Comparison of ENCODE assay signal across 9 cellular contexts in genomic region chr6:167968091-167968490, GRCh38. TPM values are rescaled to one million over a fixed set of nuclear protein-coding genes. Genes with fewer than 3 reads are reported as not detected.
DNase-seq lines count a peak whose midpoint lies in the region; ATAC-seq, FAIRE-seq and TF ChIP-seq lines count a peak whose summit lies in the region.
"Had no signal": no experiment of that assay in that cellular context is flagged by ENCODE, and none has a peak within 500 bp of the region (broad histone marks: within the 10 kb centered on the region; RNA-seq: fewer than 3 reads in every experiment).

No MANE protein-coding gene starts in this region.

- no peaks in the 10 kb centered on the region for H3K4me1 ChIP-seq in uterus
- H3K4me1 ChIP-seq in aorta (ENCODE audit: control insufficient read depth in 1 of 2, insufficient read depth in 2 of 2, low read length in 2 of 2) = no peaks in the 10 kb centered on the region

- in situ Hi-C loops in GM13977 (cut with MboI; ENCODE audit: low pct_unique_long_range_greater_than_20kb, low sequenced_read_pairs, unreplicated experiment) = no loop called here

- H3K27me3 ChIP-seq in uterus = no peaks in the 10 kb centered on the region
- no peaks in the 10 kb centered on the region for H3K27me3 ChIP-seq in aorta (ENCODE audit: control insufficient read depth in 1 of 2, insufficient read depth in 2 of 2, low read length in 1 of 2)

- TF ChIP-seq POLR2A in uterus (IDR thresholded peaks at IDR 0.05) = no peak

- no peaks in the 10 kb centered on the region for H3K36me3 ChIP-seq in uterus
- H3K36me3 ChIP-seq in aorta (ENCODE audit: control insufficient read depth in 1 of 2, insufficient read depth in 2 of 2, low read length in 1 of 2) = peaks cover 5 to 11% of the 10 kb centered on the region in 2 donors

- intact Hi-C loops in uterus (cut with DNase I; ENCODE audit: low total_unique reads) = no loop called here
- intact Hi-C loops in aorta (cut with DNase I) = no loop called here

- no peak for DNase-seq in AG10803 (ENCODE audit: low read depth)
- DNase-seq in GM13977 (ENCODE audit: low spot score) = no peak
- peak; percentile 25 for DNase-seq in UCSD-AML1 (lab: John Stamatoyannopoulos, UW; ENCODE audit: unreplicated experiment)
- no peak for DNase-seq in uterus
- no peak for DNase-seq in aorta
- DNase-seq: activated B cell treated with CpG ODN at 0.5 μM for 24 hours had no signal

- ATAC-seq in GM19455 (IDR thresholded peaks at IDR 0.05; ENCODE audit: unreplicated experiment) = no peak
- no peak for ATAC-seq in aorta (ENCODE audit: low FRiP score)
- no peak for ATAC-seq in HG03095 (IDR thresholded peaks at IDR 0.05; ENCODE audit: unreplicated experiment)

- H3K4me3 ChIP-seq in AG10803 (ENCODE audit: low read length) (no peak overlapping the region), uterus (no peak overlapping the region), aorta (ENCODE audit: low read length in 2 of 2) (no peak overlapping the region)

- H3K9me3 ChIP-seq in uterus (no peaks in the 10 kb centered on the region), aorta (ENCODE audit: control insufficient read depth, low read length) (no peaks in the 10 kb centered on the region)

- TF ChIP-seq CTCF in AG10803 (conservative IDR thresholded peaks at IDR 0.05; ENCODE audit: low read length) (peak; percentile 25), GM13977 (IDR thresholded peaks at IDR 0.05; ENCODE audit: extremely low read depth, insufficient read depth, missing control alignments) (peak; percentile 43), uterus (IDR thresholded peaks at IDR 0.05) (peak in 1 of 4 experiments; percentile 25)

- H3K27ac ChIP-seq in uterus (no peak overlapping the region), aorta (ENCODE audit: low read depth in 1 of 2, low read length in 2 of 2) (no peak overlapping the region)

- peak; percentile 27 for FAIRE-seq in islet of Langerhans (lab: Jason Lieb, UNC)

- WGBS in aorta, 2 donors = 73 to 78% methylated on average over 6 of the region's 6 CpGs

RNA-seq across cellular contexts. Expression of gene KIF25, which starts 29.4 kb away (rescaled TPM):
- total RNA-seq in uterus (under 1 TPM in 1 of 4 donors, not detected in 3; 0.28 TPM), aorta (under 1 TPM in 1 of 2 donors, not detected in 1; 0.72 TPM)
- under 1 TPM in 1 of 2 donors, not detected in 1; 0.79 TPM for polyA plus RNA-seq in aorta
- total RNA-seq: activated B cell treated with CpG ODN at 0.5 μM for 24 hours had no signal
